In genomic region chr14:70436867-70437266, GRCh38 we compare ENCODE assay signal across 4 cellular contexts.
"Had no signal": no experiment of that assay in that cellular context is flagged by ENCODE, and none has a peak within 500 bp of the region (broad histone marks: within the 10 kb centered on the region; RNA-seq: fewer than 3 reads in every experiment).

No MANE protein-coding gene starts in this region.

- H3K4me3 ChIP-seq: K562 had no signal

- ATAC-seq: HepG2, K562 had no signal

- H3K27ac ChIP-seq: HL-60, KMS-11 had no signal
